ENCODE assay signal across 11 cellular contexts in genomic region chr22:24401824-24402434, GRCh38. TPM values are rescaled to one million over a fixed set of nuclear protein-coding genes. Genes with fewer than 3 reads are reported as not detected.
DNase-seq lines count a peak whose midpoint lies in the region; ATAC-seq and TF ChIP-seq lines count a peak whose summit lies in the region.
"Had no signal": no experiment of that assay in that cellular context is flagged by ENCODE, and none has a peak within 500 bp of the region (broad histone marks: within the 10 kb centered on the region; RNA-seq: fewer than 3 reads in every experiment).

No MANE protein-coding gene starts in this region.

- no peak overlapping the region for H2AFZ ChIP-seq in hepatocyte

- peak overlapping the region; percentile 90 for H3K27ac ChIP-seq in hepatocyte
- H3K27ac ChIP-seq: WERI-Rb-1 had no signal

- peaks cover 37% of the 10 kb centered on the region for H3K4me1 Mint-ChIP-seq in T-helper 2 cell treated with Interferon-gamma antibody and Interleukin-4, amounts not matched to agents 5 μg/mL and 100 μg/mL, for 36 hours (ENCODE audit: low read depth)
- peaks cover 32% of the 10 kb centered on the region for H3K4me1 Mint-ChIP-seq in T-helper 17 cell
- peaks cover 35 to 38% of the 10 kb centered on the region in 2 donors for H3K4me1 Mint-ChIP-seq in stimulated activated naive B cell treated with anti-CD40 and anti-IgM and Interleukin-4, amounts not matched to agents 10 μg/mL and 1 μg/mL and 100 μg/mL, for 72 hours
- peaks cover 13% of the 10 kb centered on the region for H3K4me1 Mint-ChIP-seq in WTC11

- ATAC-seq in T-helper 17 cell (no peak), WTC11 (no peak)
- ATAC-seq in stimulated activated naive B cell treated with anti-CD40 and anti-IgM and Interleukin-4, amounts not matched to agents 10 μg/mL and 1 μg/mL and 100 μg/mL, for 72 hours (replicated peaks), result peak; percentile 30 to 33

- H3K4me2 ChIP-seq in hepatocyte, result no peak overlapping the region

- peak overlapping the region; percentile 34 for H3K27ac Mint-ChIP-seq in T-helper 2 cell treated with Interferon-gamma antibody and Interleukin-4, amounts not matched to agents 5 μg/mL and 100 μg/mL, for 36 hours
- H3K27ac Mint-ChIP-seq in T-helper 17 cell (peak overlapping the region; percentile 77), WTC11 (no peak overlapping the region)
- H3K27ac Mint-ChIP-seq in stimulated activated naive B cell treated with anti-CD40 and anti-IgM and Interleukin-4, amounts not matched to agents 10 μg/mL and 1 μg/mL and 100 μg/mL, for 72 hours, result peak overlapping the region; percentile 75

- no peak for DNase-seq in T-helper 2 cell treated with Interferon-gamma antibody and Interleukin-4, amounts not matched to agents 5 μg/mL and 100 μg/mL, for 36 hours (ENCODE audit: low spot score)
- DNase-seq in T-helper 2 cell (no peak), T-helper 17 cell (no peak), hepatocyte (ENCODE audit: low spot score) (no peak), NCI-H187 treated with DMSO at 0.1 percent for 48 hours (lab: John Stamatoyannopoulos, UW) (no peak), WTC11 (ENCODE audit: low spot score) (no peak)
- no peak for DNase-seq in stimulated activated naive B cell treated with anti-CD40 and anti-IgM and Interleukin-4, amounts not matched to agents 10 μg/mL and 1 μg/mL and 100 μg/mL, for 72 hours
- DNase-seq in stimulated activated naive CD4-positive, alpha-beta T cell treated with Interleukin-2 at 50 U/mL for 16 hours (lab: John Stamatoyannopoulos, UW), result no peak
- DNase-seq: naive thymus-derived CD4-positive, alpha-beta T cell; NK-92 treated with Interleukin-12 subunit alpha and Interleukin-12 subunit beta, amount 100 ng/mL, for 24 hours; WERI-Rb-1 had no signal

- H3K27me3 ChIP-seq in hepatocyte, result no peaks in the 10 kb centered on the region

- CTCF ChIA-PET in WTC11 (lab: Charles Lee), result interaction anchor here (0.7 to 1.9 kb wide), 2 partner anchors 20 to 137 kb away, joined by 6 to 9 read pairs; no protein-coding TSS in a partner anchor

- H4K20me1 ChIP-seq in hepatocyte (ENCODE audit: insufficient read depth, poor library complexity, severe bottlenecking), result peaks cover 8% of the 10 kb centered on the region

- H3K79me2 ChIP-seq in hepatocyte, result peaks cover 11% of the 10 kb centered on the region

- POLR2A ChIA-PET in WTC11 (lab: Charles Lee), result no interaction called here

- no peaks in the 10 kb centered on the region for H3K27me3 Mint-ChIP-seq in T-helper 2 cell treated with Interferon-gamma antibody and Interleukin-4, amounts not matched to agents 5 μg/mL and 100 μg/mL, for 36 hours (ENCODE audit: low read depth)
- no peaks in the 10 kb centered on the region for H3K27me3 Mint-ChIP-seq in T-helper 17 cell
- H3K27me3 Mint-ChIP-seq in stimulated activated naive B cell treated with anti-CD40 and anti-IgM and Interleukin-4, amounts not matched to agents 10 μg/mL and 1 μg/mL and 100 μg/mL, for 72 hours, result no peaks in the 10 kb centered on the region
- no peaks in the 10 kb centered on the region for H3K27me3 Mint-ChIP-seq in WTC11 (ENCODE audit: low read depth)
- H3K27me3 Mint-ChIP-seq: naive thymus-derived CD4-positive, alpha-beta T cell had no signal

- peaks cover 22% of the 10 kb centered on the region for H3K4me1 ChIP-seq in hepatocyte (ENCODE audit: insufficient read depth)

- no peak for TF ChIP-seq CTCF in hepatocyte (IDR thresholded peaks at IDR 0.05; ENCODE audit: poor library complexity)
- TF ChIP-seq CTCF in WTC11 (IDR thresholded peaks at IDR 0.05), result no peak

- no peaks in the 10 kb centered on the region for H3K9me3 ChIP-seq in T-helper 17 cell (ENCODE audit: control insufficient read depth, low read length, poor library complexity, severe bottlenecking)
- no peaks in the 10 kb centered on the region for H3K9me3 ChIP-seq in hepatocyte (ENCODE audit: low read depth)

- no peak overlapping the region for H3K4me3 Mint-ChIP-seq in T-helper 2 cell treated with Interferon-gamma antibody and Interleukin-4, amounts not matched to agents 5 μg/mL and 100 μg/mL, for 36 hours
- H3K4me3 Mint-ChIP-seq in T-helper 17 cell (no peak overlapping the region), WTC11 (no peak overlapping the region)
- H3K4me3 Mint-ChIP-seq in stimulated activated naive B cell treated with anti-CD40 and anti-IgM and Interleukin-4, amounts not matched to agents 10 μg/mL and 1 μg/mL and 100 μg/mL, for 72 hours, result peak overlapping the region; percentile 54 to 56

- no peaks in the 10 kb centered on the region for H3K9me3 Mint-ChIP-seq in T-helper 2 cell treated with Interferon-gamma antibody and Interleukin-4, amounts not matched to agents 5 μg/mL and 100 μg/mL, for 36 hours
- H3K9me3 Mint-ChIP-seq in stimulated activated naive B cell treated with anti-CD40 and anti-IgM and Interleukin-4, amounts not matched to agents 10 μg/mL and 1 μg/mL and 100 μg/mL, for 72 hours, result no peaks in the 10 kb centered on the region
- H3K9me3 Mint-ChIP-seq in WTC11, result no peaks in the 10 kb centered on the region
- H3K9me3 Mint-ChIP-seq: naive thymus-derived CD4-positive, alpha-beta T cell had no signal

- H3K9me2 ChIP-seq in hepatocyte (replicated peaks; ENCODE audit: insufficient read depth), result no peaks in the 10 kb centered on the region

- H3K36me3 ChIP-seq in hepatocyte (replicated peaks; ENCODE audit: insufficient read depth, low read depth), result no peaks in the 10 kb centered on the region

- H3K4me3 ChIP-seq in hepatocyte, result no peak overlapping the region

- H3K36me3 Mint-ChIP-seq in T-helper 2 cell treated with Interferon-gamma antibody and Interleukin-4, amounts not matched to agents 5 μg/mL and 100 μg/mL, for 36 hours (ENCODE audit: low read depth), result peaks cover 22% of the 10 kb centered on the region
- H3K36me3 Mint-ChIP-seq in T-helper 17 cell (ENCODE audit: low read depth) (peaks cover 4% of the 10 kb centered on the region), WTC11 (peaks cover 20% of the 10 kb centered on the region)
- peaks cover 42 to 60% of the 10 kb centered on the region in 2 donors for H3K36me3 Mint-ChIP-seq in stimulated activated naive B cell treated with anti-CD40 and anti-IgM and Interleukin-4, amounts not matched to agents 10 μg/mL and 1 μg/mL and 100 μg/mL, for 72 hours

- WGBS in hepatocyte (ENCODE audit: low lambda C conversion rate, missing lambda C conversion rate), result 88% methylated on average over 10 of the region's 11 CpGs

TF ChIP-seq in WTC11, 78 proteins besides CTCF, POLR2A, EP300 and RAD21 (continues in another document):
- TF ChIP-seq ARID4B (CRISPR knock-in tag; IDR thresholded peaks at IDR 0.05; ENCODE audit: borderline replicate concordance) (no peak), ZNF219 (CRISPR knock-in tag; IDR thresholded peaks at IDR 0.05; ENCODE audit: borderline replicate concordance) (no peak), TCF7 (CRISPR knock-in tag; IDR thresholded peaks at IDR 0.05; ENCODE audit: low read depth) (no peak), NFATC4 (CRISPR knock-in tag; IDR thresholded peaks at IDR 0.05) (no peak), ATF2 (CRISPR knock-in tag; IDR thresholded peaks at IDR 0.05; ENCODE audit: borderline replicate concordance, low read depth) (no peak), CBFB (CRISPR knock-in tag; IDR thresholded peaks at IDR 0.05; ENCODE audit: low read depth) (no peak), ZNF317 (CRISPR knock-in tag; IDR thresholded peaks at IDR 0.05; ENCODE audit: borderline replicate concordance, low read depth) (no peak), JAZF1 (CRISPR knock-in tag; IDR thresholded peaks at IDR 0.05) (no peak), SMAD4 (CRISPR knock-in tag; IDR thresholded peaks at IDR 0.05) (no peak), SP1 (CRISPR knock-in tag; conservative IDR thresholded peaks at IDR 0.05) (no peak)

RNA-seq across cellular contexts. Expression of gene ADORA2A, which starts 25.5 kb away (rescaled TPM):
- total RNA-seq in T-helper 17 cell (10 to 100 TPM; 20.4 to 22.0 TPM), hepatocyte (1.2 and 2.0 TPM in 2 replicates), WTC11 (2021) (7.0 to 8.1 TPM (median 7.6 TPM) in 3 replicates)
- polyA plus RNA-seq in hepatocyte, result 3.3 and 4.0 TPM in 2 replicates

Comparison
In these comparisons a context has a peak if more than half of its experiments do, and no peak if none do; other contexts are left out.
1. H3K4me3 Mint-ChIP-seq: peak in stimulated activated naive B cell treated with anti-CD40 and anti-IgM and Interleukin-4, amounts not matched to agents 10 μg/mL and 1 μg/mL and 100 μg/mL, for 72 hours (2 of 2); none in T-helper 2 cell treated with Interferon-gamma antibody and Interleukin-4, amounts not matched to agents 5 μg/mL and 100 μg/mL, for 36 hours (single experiment), T-helper 17 cell (single experiment) and WTC11 (single experiment).
2. ATAC-seq: peak in stimulated activated naive B cell treated with anti-CD40 and anti-IgM and Interleukin-4, amounts not matched to agents 10 μg/mL and 1 μg/mL and 100 μg/mL, for 72 hours (2 of 2); none in T-helper 17 cell (single experiment) and WTC11 (single experiment).